In genomic region chr17:81911277-81911961, GRCh38 we compare ENCODE assay signal across 8 cellular contexts. TPM values are rescaled to one million over a fixed set of nuclear protein-coding genes. Genes with fewer than 3 reads are reported as not detected.
DNase-seq lines count a peak whose midpoint lies in the region; ATAC-seq and TF ChIP-seq lines count a peak whose summit lies in the region.

PCYT2 (minus strand) TSS chr17:81911399; CDS start chr17:81911355, 44 bp downstream.

- CTCF ChIA-PET in CD4-positive, alpha-beta T cell (lab: Charles Lee), result interaction anchor here (1.1 to 1.5 kb wide), 2 partner anchors 15 to 18 kb away, joined by 3 read pairs; no protein-coding TSS in a partner anchor
- CTCF ChIA-PET in activated CD8-positive, alpha-beta memory T cell treated with anti-CD3 and anti-CD28 coated beads, Interleukin-2, amount 10 ng/mL, durations not matched to agents 7 days and 5 days (lab: Charles Lee), result no interaction called here

- H3K27ac ChIP-seq in CD4-positive, alpha-beta T cell (ENCODE audit: low read depth, low read length), result no peak within 1 kb of the TSS
- peak within 1 kb of the TSS; percentile 59 for H3K27ac ChIP-seq in HUES48 (ENCODE audit: low read depth, low read length)

- peaks cover 42% of the 10 kb centered on the region for H3K36me3 Mint-ChIP-seq in CD4-positive, alpha-beta T cell (ENCODE audit: low read depth)
- peaks cover 30% of the 10 kb centered on the region for H3K36me3 Mint-ChIP-seq in activated CD8-positive, alpha-beta memory T cell treated with anti-CD3 and anti-CD28 coated beads, Interleukin-2, amount 10 ng/mL, durations not matched to agents 7 days and 5 days

- intact Hi-C loops in CD4-positive, alpha-beta T cell (cut with DNase I, micrococcal nuclease), result loop anchor here (1.0 to 2.0 kb wide), 4 partner anchors 15 to 51 kb away; partner anchors contain the start of genes ALYREF (in 2 of the 2), ANAPC11 (in 2 of the 2), MAFG (in 1 of the 2) and P4HB (in 1 of the 2)

- H3K27me3 Mint-ChIP-seq in CD4-positive, alpha-beta T cell, result no peaks in the 10 kb centered on the region
- H3K27me3 Mint-ChIP-seq in activated CD8-positive, alpha-beta memory T cell treated with anti-CD3 and anti-CD28 coated beads, Interleukin-2, amount 10 ng/mL, durations not matched to agents 7 days and 5 days, result no peaks in the 10 kb centered on the region

- TF ChIP-seq CTCF in CD4-positive, alpha-beta T cell (IDR thresholded peaks at IDR 0.05), result no peak

- no peaks in the 10 kb centered on the region for H3K9me3 ChIP-seq in CD4-positive, alpha-beta T cell (ENCODE audit: control insufficient read depth, low read length)
- no peaks in the 10 kb centered on the region for H3K9me3 ChIP-seq in HUES48 (ENCODE audit: control insufficient read depth, insufficient read depth, low read length)
- no peaks in the 10 kb centered on the region for H3K9me3 ChIP-seq in endocrine pancreas (ENCODE audit: control insufficient read depth, low read length)

- no peaks in the 10 kb centered on the region for H3K27me3 ChIP-seq in CD4-positive, alpha-beta T cell (ENCODE audit: control insufficient read depth, insufficient read depth, low read length)
- H3K27me3 ChIP-seq in HUES48 (ENCODE audit: control insufficient read depth, insufficient read depth, low read length), result no peaks in the 10 kb centered on the region
- H3K27me3 ChIP-seq in endocrine pancreas (ENCODE audit: control insufficient read depth, insufficient read depth, low read length), result no peaks in the 10 kb centered on the region

- H3K4me3 ChIP-seq in HUES48 (ENCODE audit: low read depth, low read length), result peak within 1 kb of the TSS; percentile 86
- peak within 1 kb of the TSS; percentile 7 for H3K4me3 ChIP-seq in endocrine pancreas (ENCODE audit: control insufficient read depth, insufficient read depth, low read length)

- H3K4me1 ChIP-seq in HUES48 (ENCODE audit: control insufficient read depth, insufficient read depth, low read length) (0 out of 2 replicates have a peak, but pooled peaks cover 4% of the 10 kb centered on the region), endocrine pancreas (ENCODE audit: control insufficient read depth, insufficient read depth, low read length) (no peaks in the 10 kb centered on the region)

- POLR2A ChIA-PET in CD4-positive, alpha-beta T cell (lab: Charles Lee), result interaction anchor here (0.6 to 3.6 kb wide), 4 partner anchors 16 to 51 kb away, joined by 3 to 13 read pairs (median 5); partner anchors contain the start of genes ARHGDIA, MAFG and P4HB

- peak; percentile 89 to 94 (median 92) for DNase-seq in CD4-positive, alpha-beta T cell
- peak; percentile 73 for DNase-seq in NOMO-1 treated with DMSO at 0.1 percent for 48 hours (lab: John Stamatoyannopoulos, UW; ENCODE audit: unreplicated experiment)
- peak; percentile 94 for DNase-seq in activated CD8-positive, alpha-beta memory T cell treated with anti-CD3 and anti-CD28 coated beads, Interleukin-2, amount 10 ng/mL, durations not matched to agents 7 days and 5 days
- DNase-seq in mesenteric fat pad (ENCODE audit: low spot score), result peak; percentile 96
- peak; percentile 82 for DNase-seq in stimulated activated CD8-positive, alpha-beta memory T cell treated with anti-CD3 and anti-CD28 coated beads, Interleukin-15, amount 100 ng/mL, for 24 hours (ENCODE audit: low read depth)

- peak within 1 kb of the TSS; percentile 73 for H3K27ac Mint-ChIP-seq in CD4-positive, alpha-beta T cell
- H3K27ac Mint-ChIP-seq in activated CD8-positive, alpha-beta memory T cell treated with anti-CD3 and anti-CD28 coated beads, Interleukin-2, amount 10 ng/mL, durations not matched to agents 7 days and 5 days, result peak within 1 kb of the TSS; percentile 70

- no peak within 1 kb of the TSS; the same call in 1 of the 2 replicates for H3K9ac ChIP-seq in HUES48 (ENCODE audit: low read depth, low read length)
- H3K9ac ChIP-seq in endocrine pancreas (ENCODE audit: control insufficient read depth, insufficient read depth, low read length), result peak within 1 kb of the TSS; percentile 42

- H3K4me3 Mint-ChIP-seq in CD4-positive, alpha-beta T cell, result peak within 1 kb of the TSS; percentile 92
- H3K4me3 Mint-ChIP-seq in activated CD8-positive, alpha-beta memory T cell treated with anti-CD3 and anti-CD28 coated beads, Interleukin-2, amount 10 ng/mL, durations not matched to agents 7 days and 5 days, result peak within 1 kb of the TSS; percentile 83

- H3K36me3 ChIP-seq in HUES48 (ENCODE audit: control insufficient read depth, insufficient read depth, low read length) (peaks cover 48% of the 10 kb centered on the region), endocrine pancreas (ENCODE audit: control insufficient read depth, insufficient read depth, low read length) (peaks cover 6% of the 10 kb centered on the region)

- peaks cover 11% of the 10 kb centered on the region for H3K4me1 Mint-ChIP-seq in CD4-positive, alpha-beta T cell (ENCODE audit: low read depth)
- peaks cover 18% of the 10 kb centered on the region for H3K4me1 Mint-ChIP-seq in activated CD8-positive, alpha-beta memory T cell treated with anti-CD3 and anti-CD28 coated beads, Interleukin-2, amount 10 ng/mL, durations not matched to agents 7 days and 5 days

- ATAC-seq in CD4-positive, alpha-beta T cell (ENCODE audit: poor library complexity), result peak; percentile 97
- ATAC-seq in GM19468 (IDR thresholded peaks at IDR 0.05; ENCODE audit: extremely low read depth, unreplicated experiment), result peak; percentile 27
- peak; percentile 92 for ATAC-seq in activated CD8-positive, alpha-beta memory T cell treated with anti-CD3 and anti-CD28 coated beads, Interleukin-2, amount 10 ng/mL, durations not matched to agents 7 days and 5 days

- H3K9me3 Mint-ChIP-seq in CD4-positive, alpha-beta T cell, result no peaks in the 10 kb centered on the region
- no peaks in the 10 kb centered on the region for H3K9me3 Mint-ChIP-seq in activated CD8-positive, alpha-beta memory T cell treated with anti-CD3 and anti-CD28 coated beads, Interleukin-2, amount 10 ng/mL, durations not matched to agents 7 days and 5 days (ENCODE audit: low read depth)

RNA-seq across cellular contexts. Expression of gene PCYT2, which starts in this region (rescaled TPM):
- total RNA-seq in CD4-positive, alpha-beta T cell, result 10 to 100 TPM; 18.7 to 18.9 TPM
- total RNA-seq in activated CD8-positive, alpha-beta memory T cell treated with anti-CD3 and anti-CD28 coated beads, Interleukin-2, amount 10 ng/mL, durations not matched to agents 7 days and 5 days, result 10 to 100 TPM; 48.5 TPM
- total RNA-seq in mesenteric fat pad, result 33.9 TPM

Comparison
In these comparisons a context has a peak if more than half of its experiments do, and no peak if none do; other contexts are left out.
1. ATAC-seq: peak in every context shown above with its lines; median percentile 97 in CD4-positive, alpha-beta T cell; 92 in activated CD8-positive, alpha-beta memory T cell treated with anti-CD3 and anti-CD28 coated beads, Interleukin-2, amount 10 ng/mL, durations not matched to agents 7 days and 5 days; 27 in GM19468.